9 cellular contexts compared by ENCODE assay signal in the genomic region with DNA sequence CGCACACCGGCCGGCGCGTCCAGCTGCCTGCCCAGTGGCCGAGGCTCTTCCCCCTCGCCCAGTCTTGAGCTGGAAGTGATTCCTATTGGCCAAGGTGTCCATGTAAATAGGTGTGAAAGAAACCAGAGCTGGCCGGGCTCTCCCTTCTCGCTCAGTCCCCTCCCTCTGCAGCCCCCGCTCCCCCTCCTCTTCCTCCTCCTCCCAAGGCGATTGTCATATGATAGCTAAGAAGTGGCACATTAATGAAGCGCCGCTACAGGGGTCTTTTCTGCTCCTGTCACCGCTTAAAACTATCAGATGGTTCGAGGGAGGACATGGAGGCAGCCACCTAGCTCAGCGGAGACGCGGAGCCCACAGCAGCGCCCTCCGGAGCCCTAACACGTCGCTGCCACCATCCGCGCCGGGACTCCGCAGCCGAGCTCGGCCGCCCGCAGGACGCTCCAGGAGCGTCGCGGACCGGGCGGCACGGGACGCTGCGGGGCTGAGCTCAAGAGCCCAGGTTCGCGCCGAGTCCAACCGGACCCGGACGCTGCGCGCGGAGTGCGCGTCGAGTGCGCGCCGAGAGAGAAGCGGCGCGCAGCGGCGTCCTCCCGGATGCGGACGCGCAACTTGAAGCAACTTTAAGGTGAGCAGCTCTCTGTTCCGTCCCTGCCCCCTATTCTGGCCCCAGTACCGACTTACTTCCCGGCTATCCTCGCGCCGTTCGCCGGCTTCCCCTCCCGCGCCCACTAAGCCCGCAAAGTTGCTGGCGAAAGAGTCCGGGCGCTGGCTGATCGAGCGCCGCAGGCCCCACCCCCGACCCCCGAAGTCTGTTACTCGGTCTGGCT. TPM values are rescaled to one million over a fixed set of nuclear protein-coding genes. Genes with fewer than 3 reads are reported as not detected.
DNase-seq lines count a peak whose midpoint lies in the region; ATAC-seq, FAIRE-seq and TF ChIP-seq lines count a peak whose summit lies in the region.
"Had no signal": no experiment of that assay in that cellular context is flagged by ENCODE, and none has a peak within 500 bp of the region (broad histone marks: within the 10 kb centered on the region; RNA-seq: fewer than 3 reads in every experiment).

TSS of gene FOXB1 (plus strand) at position 293 of the 827 bp plus-strand sequence. CDS start 653 bp downstream, outside the sequence.

- peaks cover 26% of the 10 kb centered on the region for H3K4me1 ChIP-seq in iPS-15b (ENCODE audit: control insufficient read depth, insufficient read depth, low read length)

- peaks cover 14% of the 10 kb centered on the region for H3K36me3 Mint-ChIP-seq in activated CD4-positive, alpha-beta T cell treated with anti-CD3 and anti-CD28 coated beads, Interleukin-2, amount 10 ng/mL, durations not matched to agents 24 days and 14 days (ENCODE audit: low read depth)
- H3K36me3 Mint-ChIP-seq in T-cell = peaks cover 9% of the 10 kb centered on the region

- peak within 1 kb of the TSS; percentile 96 for H3K27ac Mint-ChIP-seq in activated CD4-positive, alpha-beta T cell treated with anti-CD3 and anti-CD28 coated beads, Interleukin-2, amount 10 ng/mL, durations not matched to agents 24 days and 14 days
- H3K27ac Mint-ChIP-seq in T-cell = peak within 1 kb of the TSS in 1 of 2 donors; percentile 49
- peak within 1 kb of the TSS; percentile 84 to 91 for H3K27ac Mint-ChIP-seq in stimulated activated naive CD8-positive, alpha-beta T cell treated with anti-CD3 and anti-CD28 coated beads, Interleukin-15, amount 100 ng/mL, for 72 hours

- H3K9me3 Mint-ChIP-seq in activated CD4-positive, alpha-beta T cell treated with anti-CD3 and anti-CD28 coated beads, Interleukin-2, amount 10 ng/mL, durations not matched to agents 24 days and 14 days = peaks cover 19% of the 10 kb centered on the region
- peaks cover 4 to 17% (median 5%) of the 10 kb centered on the region in 3 donors for H3K9me3 Mint-ChIP-seq in T-cell
- no peaks in the 10 kb centered on the region for H3K9me3 Mint-ChIP-seq in stimulated activated naive CD8-positive, alpha-beta T cell treated with anti-CD3 and anti-CD28 coated beads, Interleukin-15, amount 100 ng/mL, for 72 hours

- H3K4me3 ChIP-seq in iPS-15b (ENCODE audit: low read depth, low read length) = peak within 1 kb of the TSS; percentile 75

- H3K9ac ChIP-seq in iPS-15b (ENCODE audit: low read depth, low read length) = peak within 1 kb of the TSS; percentile 62

- H3K36me3 ChIP-seq in iPS-15b (ENCODE audit: control insufficient read depth, insufficient read depth, low read length) = no peaks in the 10 kb centered on the region

- no peaks in the 10 kb centered on the region for H3K9me3 ChIP-seq in iPS-15b (ENCODE audit: control insufficient read depth, insufficient read depth, low read length)

- intact Hi-C loops in activated CD4-positive, alpha-beta T cell treated with anti-CD3 and anti-CD28 coated beads, Interleukin-2, amount 10 ng/mL, durations not matched to agents 24 days and 14 days (cut with micrococcal nuclease) = loop anchor here (2.0 to 10.0 kb wide), 3 partner anchors 123 to 1942 kb away; no protein-coding TSS in a partner anchor

- no peak for TF ChIP-seq POLR2A in GM12892 (IDR thresholded peaks at IDR 0.05; ENCODE audit: low read depth, low read length)

- H3K27me3 Mint-ChIP-seq in activated CD4-positive, alpha-beta T cell treated with anti-CD3 and anti-CD28 coated beads, Interleukin-2, amount 10 ng/mL, durations not matched to agents 24 days and 14 days = peaks cover 86% of the 10 kb centered on the region
- peaks cover 81 to 92% of the 10 kb centered on the region in 2 donors for H3K27me3 Mint-ChIP-seq in T-cell
- H3K27me3 Mint-ChIP-seq in stimulated activated naive CD8-positive, alpha-beta T cell treated with anti-CD3 and anti-CD28 coated beads, Interleukin-15, amount 100 ng/mL, for 72 hours = peaks cover 99% of the 10 kb centered on the region

- no peak for FAIRE-seq in GM12892 (lab: Jason Lieb, UNC)

- ATAC-seq in T-cell (replicated peaks in 1 of 4) (peak in 3 of 4 experiments; percentile 14 to 39 (median 32)), HG03175 (IDR thresholded peaks at IDR 0.05; ENCODE audit: unreplicated experiment) (no peak)
- ATAC-seq in stimulated activated naive CD8-positive, alpha-beta T cell treated with anti-CD3 and anti-CD28 coated beads, Interleukin-15, amount 100 ng/mL, for 72 hours = peak; percentile 57

- H3K4me3 Mint-ChIP-seq in activated CD4-positive, alpha-beta T cell treated with anti-CD3 and anti-CD28 coated beads, Interleukin-2, amount 10 ng/mL, durations not matched to agents 24 days and 14 days = peak within 1 kb of the TSS; percentile 93
- H3K4me3 Mint-ChIP-seq in T-cell = peak within 1 kb of the TSS; percentile 84 to 98 (median 87)
- H3K4me3 Mint-ChIP-seq in stimulated activated naive CD8-positive, alpha-beta T cell treated with anti-CD3 and anti-CD28 coated beads, Interleukin-15, amount 100 ng/mL, for 72 hours = peak within 1 kb of the TSS; percentile 96

- POLR2A ChIA-PET in T-cell (lab: Charles Lee) = interaction anchor here in 1 of 2 donors (0.6 kb wide), 1 partner anchor 8 kb away, joined by 3 read pairs; no protein-coding TSS in a partner anchor

- CTCF ChIA-PET in T-cell (lab: Charles Lee) = interaction anchor here (0.6 to 1.3 kb wide), 3 partner anchors 123 to 343 kb away, joined by 3 to 4 read pairs (median 3); no protein-coding TSS in a partner anchor

- peaks cover 55% of the 10 kb centered on the region for H3K4me1 Mint-ChIP-seq in activated CD4-positive, alpha-beta T cell treated with anti-CD3 and anti-CD28 coated beads, Interleukin-2, amount 10 ng/mL, durations not matched to agents 24 days and 14 days
- H3K4me1 Mint-ChIP-seq in T-cell = peaks cover 31 to 54% (median 48%) of the 10 kb centered on the region in 3 donors
- H3K4me1 Mint-ChIP-seq in stimulated activated naive CD8-positive, alpha-beta T cell treated with anti-CD3 and anti-CD28 coated beads, Interleukin-15, amount 100 ng/mL, for 72 hours = peaks cover 71% of the 10 kb centered on the region

- DNase-seq in activated CD4-positive, alpha-beta T cell treated with anti-CD3 and anti-CD28 coated beads, Interleukin-2, amount 10 ng/mL, durations not matched to agents 24 days and 14 days = peak; percentile 83
- no peak for DNase-seq in activated CD4-positive, alpha-beta T cell treated with anti-CD3 and anti-CD28 coated beads, Interleukin-2, amount 50 U/mL, for 1 hour
- DNase-seq in T-cell (peak in 2 of 34 experiments; percentile 12 to 13), GM12892 (ENCODE audit: insufficient read length) (no peak), NCI-H2107 (lab: John Stamatoyannopoulos, UW) (no peak)
- DNase-seq in stimulated activated naive CD8-positive, alpha-beta T cell treated with anti-CD3 and anti-CD28 coated beads, Interleukin-15, amount 100 ng/mL, for 72 hours = peak in 1 of 2 donors; percentile 50
- DNase-seq: stimulated activated CD4-positive, alpha-beta T cell treated with anti-CD3 and anti-CD28 coated beads, Interleukin-4, amount 100 ng/mL, for 4 hours had no signal

- peaks cover 69% of the 10 kb centered on the region for H3K27me3 ChIP-seq in iPS-15b (ENCODE audit: control insufficient read depth, insufficient read depth, low read length)

RNA-seq across cellular contexts. Expression of gene FOXB1, which starts in this region (rescaled TPM):
- 0.54 and 0.68 TPM in 2 replicates for total RNA-seq in activated CD4-positive, alpha-beta T cell treated with anti-CD3 and anti-CD28 coated beads, Interleukin-2, amount 10 ng/mL, durations not matched to agents 24 days and 14 days
- total RNA-seq in T-cell = under 1 TPM in 3 of 5 donors, not detected in 2; 0.13 to 0.19 (median 0.15) TPM
- polyA plus RNA-seq in GM12892 (2012; ENCODE audit: missing spikeins) = not detected

Comparison
In these comparisons a context has a peak if more than half of its experiments do, and no peak if none do; other contexts are left out.
1. Peak in DNase-seq in activated CD4-positive, alpha-beta T cell treated with anti-CD3 and anti-CD28 coated beads, Interleukin-2, amount 10 ng/mL, durations not matched to agents 24 days and 14 days; RNA of the gene not detected or under 1 TPM.
2. Peak in ATAC-seq in T-cell; RNA of the gene not detected or under 1 TPM.